In the genomic region with DNA sequence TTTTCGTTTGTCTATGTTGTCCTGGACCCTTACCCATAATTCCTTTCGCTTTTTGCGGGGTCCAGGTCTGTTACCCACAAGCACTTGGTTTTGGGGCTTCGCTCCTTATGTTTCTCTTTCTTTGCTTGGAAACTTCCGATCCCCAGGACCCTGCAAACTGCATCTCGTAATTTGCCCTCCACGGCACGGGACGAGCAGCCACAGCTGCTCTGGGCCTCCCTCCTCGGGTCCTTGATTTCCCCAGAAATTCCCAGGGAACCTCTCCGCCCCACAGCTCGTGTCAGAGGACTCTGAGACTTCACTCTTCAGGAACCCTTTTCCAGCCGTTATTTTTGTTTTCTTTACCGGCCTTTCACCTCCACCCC, we compare ENCODE assay signal across 8 cellular contexts.
DNase-seq lines count a peak whose midpoint lies in the region; ATAC-seq and TF ChIP-seq lines count a peak whose summit lies in the region.

No MANE protein-coding gene starts in this region.

- H3K4me1 ChIP-seq in BLaER1 treated with 17β-estradiol and CSF1 and Interleukin-3, amounts not matched to agents 10 nM and 100 nM, result peaks cover 22 to 38% (median 31%) of the 10 kb centered on the region in 10 experiments
- H3K4me1 ChIP-seq in Loucy (ENCODE audit: insufficient read depth, low read length, poor library complexity, severe bottlenecking), result peaks cover 19% of the 10 kb centered on the region
- H3K4me1 ChIP-seq in effector memory CD4-positive, alpha-beta T cell (ENCODE audit: control insufficient read depth, insufficient read depth, low read length, poor library complexity, severe bottlenecking), result peaks cover 16% of the 10 kb centered on the region

- H3K27me3 ChIP-seq in BLaER1 treated with 17β-estradiol and CSF1 and Interleukin-3, amounts not matched to agents 10 nM and 100 nM, result no peaks in the 10 kb centered on the region
- H3K27me3 ChIP-seq in Loucy (ENCODE audit: insufficient read depth, low read length, poor library complexity, severe bottlenecking), result peaks cover 5% of the 10 kb centered on the region
- H3K27me3 ChIP-seq in effector memory CD4-positive, alpha-beta T cell (replicated peaks; ENCODE audit: control insufficient read depth, insufficient read depth, low read length, poor library complexity, severe bottlenecking), result no peaks in the 10 kb centered on the region

- peaks cover 41% of the 10 kb centered on the region for H3K4me1 Mint-ChIP-seq in nephron progenitor cell

- H3K4me3 ChIP-seq in BLaER1 treated with 17β-estradiol and CSF1 and Interleukin-3, amounts not matched to agents 10 nM and 100 nM, result peak overlapping the region; percentile 73 to 95 (median 82)
- peak overlapping the region; percentile 94 for H3K4me3 ChIP-seq in Loucy (ENCODE audit: low read length, poor library complexity, severe bottlenecking)
- H3K4me3 ChIP-seq in effector memory CD4-positive, alpha-beta T cell (ENCODE audit: insufficient read depth, low read depth, low read length, poor library complexity, severe bottlenecking), result peak overlapping the region; percentile 74

- H3K9me2 ChIP-seq in Loucy (replicated peaks; ENCODE audit: low read depth, low read length), result no peaks in the 10 kb centered on the region

- peaks cover 0 to 8% (median 0%) of the 10 kb centered on the region in 11 experiments; a peak in 2 of 22 replicates for H3K9me3 ChIP-seq in BLaER1 treated with 17β-estradiol and CSF1 and Interleukin-3, amounts not matched to agents 10 nM and 100 nM (replicated peaks in 1 of 11)
- no peaks in the 10 kb centered on the region for H3K9me3 ChIP-seq in Loucy (ENCODE audit: insufficient read depth, low read depth, low read length)
- H3K9me3 ChIP-seq in effector memory CD4-positive, alpha-beta T cell (ENCODE audit: control insufficient read depth, low read length), result no peaks in the 10 kb centered on the region

- peak overlapping the region; percentile 98 for H3K4me3 Mint-ChIP-seq in nephron progenitor cell

- H3F3A ChIP-seq in Loucy (ENCODE audit: low read depth), result no peaks in the 10 kb centered on the region

- peaks cover 56% of the 10 kb centered on the region for H3K79me2 ChIP-seq in Loucy (ENCODE audit: insufficient read depth, low read length)

- DNase-seq in effector memory CD4-positive, alpha-beta T cell, result no peak
- no peak for DNase-seq in nephron progenitor cell
- no peak for DNase-seq in cortex of kidney (lab: John Stamatoyannopoulos, UW)
- no peak for DNase-seq in NCI-H774 (lab: John Stamatoyannopoulos, UW)

- H3K9ac ChIP-seq in BLaER1 treated with 17β-estradiol and CSF1 and Interleukin-3, amounts not matched to agents 10 nM and 100 nM, result peak overlapping the region; percentile 90 to 98 (median 95)
- H3K9ac ChIP-seq in Loucy (ENCODE audit: low read depth, low read length, poor library complexity, severe bottlenecking), result peak overlapping the region; percentile 96

- no peak for ATAC-seq in HG02642 (IDR thresholded peaks at IDR 0.05; ENCODE audit: poor library complexity, unreplicated experiment)
- ATAC-seq in GM18867 (IDR thresholded peaks at IDR 0.05; ENCODE audit: unreplicated experiment), result no peak

- peaks cover 50 to 55% (median 53%) of the 10 kb centered on the region in 11 experiments for H4K20me1 ChIP-seq in BLaER1 treated with 17β-estradiol and CSF1 and Interleukin-3, amounts not matched to agents 10 nM and 100 nM
- peaks cover 51% of the 10 kb centered on the region for H4K20me1 ChIP-seq in Loucy (ENCODE audit: insufficient read depth, low read length, poor library complexity, severe bottlenecking)

- H2AFZ ChIP-seq in Loucy (ENCODE audit: low read length), result peak overlapping the region; percentile 53

- H3K36me3 Mint-ChIP-seq in nephron progenitor cell (ENCODE audit: low read depth), result peaks cover 39% of the 10 kb centered on the region

- peak overlapping the region; percentile 82 to 97 (median 94) for H3K27ac ChIP-seq in BLaER1 treated with 17β-estradiol and CSF1 and Interleukin-3, amounts not matched to agents 10 nM and 100 nM
- peak overlapping the region; percentile 84 for H3K27ac ChIP-seq in effector memory CD4-positive, alpha-beta T cell (ENCODE audit: insufficient read depth, low read length, poor library complexity, severe bottlenecking)

- H3K36me3 ChIP-seq in BLaER1 treated with 17β-estradiol and CSF1 and Interleukin-3, amounts not matched to agents 10 nM and 100 nM, result peaks cover 29 to 49% (median 46%) of the 10 kb centered on the region in 11 experiments
- peaks cover 26% of the 10 kb centered on the region for H3K36me3 ChIP-seq in Loucy (ENCODE audit: insufficient read depth, low read length)
- H3K36me3 ChIP-seq in effector memory CD4-positive, alpha-beta T cell (ENCODE audit: control insufficient read depth, insufficient read depth, low read length), result peaks cover 28% of the 10 kb centered on the region

- peak overlapping the region; percentile 94 for H3K27ac Mint-ChIP-seq in nephron progenitor cell

- H3K9me3 Mint-ChIP-seq in nephron progenitor cell, result peaks cover 3% of the 10 kb centered on the region

- H3K4me2 ChIP-seq in BLaER1 treated with 17β-estradiol and CSF1 and Interleukin-3, amounts not matched to agents 10 nM and 100 nM, result peak overlapping the region; percentile 89 to 99 (median 97)
- H3K4me2 ChIP-seq in Loucy (ENCODE audit: low read depth, low read length, poor library complexity, severe bottlenecking), result peak overlapping the region; percentile 96

- H3K27me3 Mint-ChIP-seq in nephron progenitor cell (ENCODE audit: low read depth, poor library complexity), result peaks cover 22% of the 10 kb centered on the region

- no peak for TF ChIP-seq CTCF in Loucy (conservative IDR thresholded peaks at IDR 0.05; ENCODE audit: low read length)
- TF ChIP-seq CTCF in nephron progenitor cell (IDR thresholded peaks at IDR 0.05), result no peak
